ENCODE assay signal across 27 cellular contexts in the genomic region with DNA sequence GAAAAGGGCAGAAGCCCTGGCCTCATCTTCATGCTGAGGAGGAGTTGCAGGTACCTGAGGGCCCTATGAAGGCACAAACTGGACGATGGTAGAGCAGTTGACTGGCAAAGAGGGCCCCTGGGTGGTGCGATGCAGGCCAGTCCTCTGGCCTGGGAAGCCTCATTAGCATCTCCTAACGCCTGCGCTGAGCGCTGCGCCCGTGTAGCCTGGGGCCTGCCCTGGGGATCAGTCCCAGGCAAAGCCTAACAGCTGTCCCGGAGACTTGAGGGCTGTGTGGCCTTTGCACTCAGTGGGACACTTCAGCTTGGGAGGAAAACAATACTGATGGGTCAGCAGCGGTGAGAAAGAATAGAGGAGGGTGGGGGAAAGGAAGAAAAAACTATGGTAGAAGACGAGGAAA.
"Had no signal": no experiment of that assay in that cellular context is flagged by ENCODE, and none has a peak within 500 bp of the region (broad histone marks: within the 10 kb centered on the region; RNA-seq: fewer than 3 reads in every experiment).

No MANE protein-coding gene starts in this region.

- H3K36me3 ChIP-seq: esophagus muscularis mucosa, lower lobe of right lung, neutrophil, ovary, prostate gland, right atrium auricular region, stomach, suprapubic skin, transverse colon, vagina had no signal

- H3K27me3 ChIP-seq: esophagus muscularis mucosa, neutrophil, ovary, right atrium auricular region, stomach, suprapubic skin, transverse colon, vagina had no signal

- H3K4me3 Mint-ChIP-seq: activated CD8-positive, alpha-beta T cell treated with anti-CD3 and anti-CD28 coated beads, Interleukin-2, amount 10 ng/mL, durations not matched to agents 7 days and 5 days; activated naive CD4-positive, alpha-beta T cell treated with anti-CD3 and anti-CD28 coated beads, Interleukin-2, amount 50 U/mL, for 24 hours; brain; dendritic cell treated with granulocyte-macrophage colony-stimulating factor and Interleukin-4, amounts not matched to agents 40 ng/mL and 50 ng/mL, for 4 days; naive thymus-derived CD4-positive, alpha-beta T cell; T-cell; T-helper 2 cell treated with Interferon-gamma antibody and Interleukin-4, amounts not matched to agents 5 μg/mL and 100 μg/mL, for 36 hours had no signal

- H3K9me3 ChIP-seq: esophagus muscularis mucosa, lower lobe of right lung, neutrophil, ovary, prostate gland, right atrium auricular region, stomach, suprapubic skin, transverse colon, vagina had no signal

- H3K4me3 ChIP-seq: esophagus muscularis mucosa, lower lobe of right lung, ovary, prostate gland, right atrium auricular region, stomach, suprapubic skin, transverse colon, vagina had no signal

- H3K9me3 Mint-ChIP-seq: activated naive CD4-positive, alpha-beta T cell treated with anti-CD3 and anti-CD28 coated beads, Interleukin-2, amount 50 U/mL, for 24 hours; dendritic cell treated with granulocyte-macrophage colony-stimulating factor and Interleukin-4, amounts not matched to agents 40 ng/mL and 50 ng/mL, for 4 days; T-helper 2 cell treated with Interferon-gamma antibody and Interleukin-4, amounts not matched to agents 5 μg/mL and 100 μg/mL, for 36 hours had no signal

- H3K27ac Mint-ChIP-seq: activated CD8-positive, alpha-beta T cell treated with anti-CD3 and anti-CD28 coated beads, Interleukin-2, amount 10 ng/mL, durations not matched to agents 7 days and 5 days; activated naive CD4-positive, alpha-beta T cell treated with anti-CD3 and anti-CD28 coated beads, Interleukin-2, amount 50 U/mL, for 24 hours; brain; dendritic cell treated with granulocyte-macrophage colony-stimulating factor and Interleukin-4, amounts not matched to agents 40 ng/mL and 50 ng/mL, for 4 days; naive thymus-derived CD4-positive, alpha-beta T cell; T-cell; T-helper 2 cell treated with Interferon-gamma antibody and Interleukin-4, amounts not matched to agents 5 μg/mL and 100 μg/mL, for 36 hours had no signal

- FAIRE-seq: endothelial cell of umbilical vein, frontal cortex had no signal

- H3K27ac ChIP-seq: esophagus muscularis mucosa, lower lobe of right lung, neutrophil, ovary, prostate gland, right atrium auricular region, stomach, suprapubic skin, transverse colon, vagina, VCaP had no signal

- H3K4me1 Mint-ChIP-seq: activated naive CD4-positive, alpha-beta T cell treated with anti-CD3 and anti-CD28 coated beads, Interleukin-2, amount 50 U/mL, for 24 hours; brain; naive thymus-derived CD4-positive, alpha-beta T cell; T-cell had no signal

- ATAC-seq: activated CD8-positive, alpha-beta T cell treated with anti-CD3 and anti-CD28 coated beads, Interleukin-2, amount 10 ng/mL, durations not matched to agents 7 days and 5 days; left lobe of liver; naive thymus-derived CD4-positive, alpha-beta T cell; T-cell had no signal

- H3K4me1 ChIP-seq: esophagus muscularis mucosa, lower lobe of right lung, prostate gland, right atrium auricular region, stomach, suprapubic skin, transverse colon, vagina had no signal

- H3K27me3 Mint-ChIP-seq: dendritic cell treated with granulocyte-macrophage colony-stimulating factor and Interleukin-4, amounts not matched to agents 40 ng/mL and 50 ng/mL, for 4 days had no signal

- H3K36me3 Mint-ChIP-seq: activated naive CD4-positive, alpha-beta T cell treated with anti-CD3 and anti-CD28 coated beads, Interleukin-2, amount 50 U/mL, for 24 hours; brain; naive thymus-derived CD4-positive, alpha-beta T cell; T-cell had no signal

- DNase-seq: activated CD4-positive, alpha-beta T cell treated with anti-CD3 and anti-CD28 coated beads for 1 hour; activated CD4-positive, alpha-beta T cell treated with anti-CD3 and anti-CD28 coated beads, Interleukin-2, amount 50 U/mL, for 1 hour; activated CD8-positive, alpha-beta T cell treated with anti-CD3 and anti-CD28 coated beads, Interleukin-2, amount 10 ng/mL, durations not matched to agents 7 days and 5 days; activated gamma-delta T cell treated with Interleukin-2 at 50 U/mL for 16 hours; aorta; effector memory CD4-positive, alpha-beta T cell; lower lobe of right lung; naive thymus-derived CD4-positive, alpha-beta T cell; ovary; stimulated activated CD4-positive, alpha-beta T cell treated with anti-CD3 and anti-CD28 coated beads, Interleukin-12 subunit alpha, Interleukin-12 subunit beta, amount 100 ng/mL, for 4 hours; stomach; T-cell; transverse colon had no signal
